In the genomic region with DNA sequence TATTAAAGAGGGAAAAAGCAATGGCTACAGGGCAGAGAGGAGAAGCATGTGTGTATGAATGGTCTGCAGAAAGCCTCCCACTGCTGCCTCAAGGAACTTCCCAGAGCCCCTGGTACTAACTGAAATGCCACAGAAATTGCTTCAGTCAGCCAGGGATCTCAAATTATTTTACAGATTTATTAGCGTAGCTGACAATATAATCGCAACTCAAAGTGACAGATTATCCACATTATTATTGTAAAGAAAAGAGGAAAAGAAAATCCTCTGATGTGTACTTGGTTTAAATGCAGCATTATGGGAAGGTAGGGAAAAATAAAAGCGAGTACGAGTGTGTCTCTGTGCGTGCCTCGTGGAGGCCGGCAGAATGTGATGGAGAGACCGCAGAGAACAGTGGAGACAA, we compare ENCODE assay signal across 21 cellular contexts.
DNase-seq lines count a peak whose midpoint lies in the region; ATAC-seq, FAIRE-seq and TF ChIP-seq lines count a peak whose summit lies in the region.
"Had no signal": no experiment of that assay in that cellular context is flagged by ENCODE, and none has a peak within 500 bp of the region (broad histone marks: within the 10 kb centered on the region; RNA-seq: fewer than 3 reads in every experiment).

No MANE protein-coding gene starts in this region.

- dilution Hi-C loops in keratinocyte (cut with MboI; ENCODE audit: extremely low pct_ligation_motif_present, low sequenced_read_pairs) = no loop called here

- H3K79me2 ChIP-seq in keratinocyte (ENCODE audit: control insufficient read depth, insufficient read depth, low read length) = no peaks in the 10 kb centered on the region

- CTCF ChIA-PET in WTC11 (lab: Charles Lee) = interaction anchor here (1.7 kb wide), 1 partner anchor 15 kb away, joined by 4 read pairs; no protein-coding TSS in a partner anchor
- CTCF ChIA-PET in CD8-positive, alpha-beta T cell (lab: Charles Lee) = interaction anchor here (0.9 kb wide), 1 partner anchor 38 kb away, joined by 3 read pairs; no protein-coding TSS in a partner anchor

- TF ChIP-seq CTCF in WTC11 (IDR thresholded peaks at IDR 0.05) (no peak), keratinocyte (optimal IDR thresholded peaks at IDR 0.05 in 1 of 3, IDR thresholded peaks at IDR 0.05 in 1 of 3, conservative IDR thresholded peaks at IDR 0.05 in 1 of 3; ENCODE audit: extremely low read depth in 1 of 3, insufficient read depth in 2 of 3, low read length in 3 of 3) (no peak), progenitor cell of endocrine pancreas (IDR thresholded peaks at IDR 0.05; ENCODE audit: unreplicated experiment) (no peak), left lung (IDR thresholded peaks at IDR 0.05) (no peak)
- TF ChIP-seq CTCF in CD8-positive, alpha-beta T cell (IDR thresholded peaks at IDR 0.05) = no peak

- peak overlapping the region; percentile 48; the same call in 1 of the 2 replicates for H3K27ac Mint-ChIP-seq in WTC11
- H3K27ac Mint-ChIP-seq in progenitor cell of endocrine pancreas = peak overlapping the region; percentile 38
- H3K27ac Mint-ChIP-seq in CD8-positive, alpha-beta T cell = no peak overlapping the region
- H3K27ac Mint-ChIP-seq: activated naive CD8-positive, alpha-beta T cell treated with anti-CD3 and anti-CD28 coated beads for 36 hours; activated T-helper 17 cell treated with anti-CD3 and anti-CD28 coated beads, Interleukin-2, amount 50 U/mL, for 72 hours had no signal

- no peaks in the 10 kb centered on the region for H4K20me1 ChIP-seq in BLaER1 treated with 17β-estradiol and CSF1 and Interleukin-3, amounts not matched to agents 10 nM and 100 nM
- no peaks in the 10 kb centered on the region for H4K20me1 ChIP-seq in keratinocyte (ENCODE audit: control insufficient read depth, extremely low read depth, insufficient read depth, low read length)

- H3K4me1 ChIP-seq in BLaER1 treated with 17β-estradiol and CSF1 and Interleukin-3, amounts not matched to agents 10 nM and 100 nM = peaks cover 12 to 51% (median 45%) of the 10 kb centered on the region in 10 experiments
- peaks cover 12% of the 10 kb centered on the region for H3K4me1 ChIP-seq in keratinocyte (ENCODE audit: control insufficient read depth, extremely low read depth, insufficient read depth, low read length)
- H3K4me1 ChIP-seq in CD8-positive, alpha-beta T cell (ENCODE audit: insufficient read depth, low read length) = no peaks in the 10 kb centered on the region
- H3K4me1 ChIP-seq in left lung = peaks cover 0 to 3% of the 10 kb centered on the region in 2 donors
- H3K4me1 ChIP-seq: vagina had no signal

- H3K9me1 ChIP-seq in keratinocyte (ENCODE audit: control insufficient read depth, extremely low read depth, insufficient read depth, low read length) = no peaks in the 10 kb centered on the region

- no peak for DNase-seq in WTC11 (ENCODE audit: low spot score)
- DNase-seq in keratinocyte (ENCODE audit: low read depth, low spot score) = no peak
- no peak for DNase-seq in progenitor cell of endocrine pancreas (ENCODE audit: low spot score, unreplicated experiment)
- no peak for DNase-seq in CD8-positive, alpha-beta T cell
- no peak for DNase-seq in left lung
- DNase-seq in HK-2 (ENCODE audit: unreplicated experiment) = no peak
- DNase-seq: activated CD4-positive, CD25-positive, alpha-beta regulatory T cell; activated naive CD8-positive, alpha-beta T cell treated with anti-CD3 and anti-CD28 coated beads for 36 hours; mucosa of descending colon; NCI-H1694; NCI-H748 treated with DMSO at 0.1 percent for 48 hours; small intestine; stimulated activated CD4-positive, alpha-beta T cell treated with anti-CD3 and anti-CD28 coated beads, Interleukin-4, amount 100 ng/mL, for 24 hours; stomach had no signal

- POLR2A ChIA-PET in WTC11 (lab: Charles Lee) = no interaction called here
- POLR2A ChIA-PET in CD8-positive, alpha-beta T cell (lab: Charles Lee) = no interaction called here

- no peaks in the 10 kb centered on the region for H3K4me1 Mint-ChIP-seq in WTC11
- H3K4me1 Mint-ChIP-seq in progenitor cell of endocrine pancreas (ENCODE audit: low read depth) = no peaks in the 10 kb centered on the region
- no peaks in the 10 kb centered on the region for H3K4me1 Mint-ChIP-seq in CD8-positive, alpha-beta T cell (ENCODE audit: low read depth)
- H3K4me1 Mint-ChIP-seq: activated T-helper 17 cell treated with anti-CD3 and anti-CD28 coated beads, Interleukin-2, amount 50 U/mL, for 72 hours had no signal

- H3K4me3 Mint-ChIP-seq in WTC11 (no peak overlapping the region), progenitor cell of endocrine pancreas (ENCODE audit: low read depth) (no peak overlapping the region)
- no peak overlapping the region for H3K4me3 Mint-ChIP-seq in CD8-positive, alpha-beta T cell
- H3K4me3 Mint-ChIP-seq: activated naive CD8-positive, alpha-beta T cell treated with anti-CD3 and anti-CD28 coated beads for 36 hours; activated T-helper 17 cell treated with anti-CD3 and anti-CD28 coated beads, Interleukin-2, amount 50 U/mL, for 72 hours had no signal

- H3K27me3 Mint-ChIP-seq in WTC11 (ENCODE audit: low read depth) (no peaks in the 10 kb centered on the region), progenitor cell of endocrine pancreas (no peaks in the 10 kb centered on the region)
- no peaks in the 10 kb centered on the region for H3K27me3 Mint-ChIP-seq in CD8-positive, alpha-beta T cell (ENCODE audit: low read depth)
- H3K27me3 Mint-ChIP-seq: activated naive CD8-positive, alpha-beta T cell treated with anti-CD3 and anti-CD28 coated beads for 36 hours; activated T-helper 17 cell treated with anti-CD3 and anti-CD28 coated beads, Interleukin-2, amount 50 U/mL, for 72 hours had no signal

- H3K9ac ChIP-seq in BLaER1 treated with 17β-estradiol and CSF1 and Interleukin-3, amounts not matched to agents 10 nM and 100 nM = no peak overlapping the region
- no peak overlapping the region for H3K9ac ChIP-seq in keratinocyte (ENCODE audit: control insufficient read depth, extremely low read depth, insufficient read depth, low read length)

- H3K27ac ChIP-seq in BLaER1 treated with 17β-estradiol and CSF1 and Interleukin-3, amounts not matched to agents 10 nM and 100 nM = peak overlapping the region in 2 of 11 experiments; percentile 4 to 26; a peak in 2 of 22 replicates
- H3K27ac ChIP-seq in keratinocyte (ENCODE audit: control insufficient read depth, insufficient read depth, low read length) = peak overlapping the region; percentile 10
- H3K27ac ChIP-seq in CD8-positive, alpha-beta T cell (ENCODE audit: low read depth, low read length) = no peak overlapping the region
- H3K27ac ChIP-seq in left lung = peak overlapping the region in 1 of 2 donors; percentile 48
- H3K27ac ChIP-seq: C4-2B, stomach, vagina had no signal

- H3K9me3 Mint-ChIP-seq in WTC11 (peaks cover 6% of the 10 kb centered on the region; the same call in 1 of the 2 replicates), progenitor cell of endocrine pancreas (ENCODE audit: low read depth) (peaks cover 10% of the 10 kb centered on the region)
- H3K9me3 Mint-ChIP-seq in CD8-positive, alpha-beta T cell = peaks cover 7% of the 10 kb centered on the region

- peak overlapping the region; percentile 38 to 89 (median 76) for H3K4me2 ChIP-seq in BLaER1 treated with 17β-estradiol and CSF1 and Interleukin-3, amounts not matched to agents 10 nM and 100 nM
- peak overlapping the region; percentile 49 for H3K4me2 ChIP-seq in keratinocyte (ENCODE audit: control insufficient read depth, extremely low read depth, insufficient read depth, low read depth, low read length)
- H3K4me2 ChIP-seq: A549 had no signal

- no peak for ATAC-seq in WTC11
- no peak for ATAC-seq in CD8-positive, alpha-beta T cell
- no peak for ATAC-seq in left lung
- no peak for ATAC-seq in GM21786 (IDR thresholded peaks at IDR 0.05; ENCODE audit: unreplicated experiment)

- H3K36me3 ChIP-seq in BLaER1 treated with 17β-estradiol and CSF1 and Interleukin-3, amounts not matched to agents 10 nM and 100 nM = 0 out of 22 replicates have a peak, but pooled peaks cover 0 to 6% (median 0%) of the 10 kb centered on the region in 11 experiments
- H3K36me3 ChIP-seq in keratinocyte (ENCODE audit: control insufficient read depth in 2 of 2, extremely low read depth in 1 of 2, insufficient read depth in 2 of 2, low read length in 2 of 2) (peaks cover 0 to 4% of the 10 kb centered on the region in 2 experiments), left lung (peaks cover 0 to 24% of the 10 kb centered on the region in 2 donors)
- H3K36me3 ChIP-seq in CD8-positive, alpha-beta T cell (ENCODE audit: insufficient read depth, low read length) = peaks cover 13% of the 10 kb centered on the region
- H3K36me3 ChIP-seq: HAP-1 had no signal

- no peaks in the 10 kb centered on the region for H3K27me3 ChIP-seq in BLaER1 treated with 17β-estradiol and CSF1 and Interleukin-3, amounts not matched to agents 10 nM and 100 nM
- H3K27me3 ChIP-seq in keratinocyte (ENCODE audit: control insufficient read depth, extremely low read depth, insufficient read depth, low read length) (no peaks in the 10 kb centered on the region), left lung (no peaks in the 10 kb centered on the region)
- H3K27me3 ChIP-seq in CD8-positive, alpha-beta T cell (ENCODE audit: insufficient read depth, low read length) = no peaks in the 10 kb centered on the region
- H3K27me3 ChIP-seq: stomach, vagina had no signal

- no peak for FAIRE-seq in keratinocyte (lab: Jason Lieb, UNC)
- FAIRE-seq: A549, small intestine had no signal

- peaks cover 0 to 4% (median 0%) of the 10 kb centered on the region in 11 experiments; a peak in 3 of 22 replicates for H3K9me3 ChIP-seq in BLaER1 treated with 17β-estradiol and CSF1 and Interleukin-3, amounts not matched to agents 10 nM and 100 nM (replicated peaks in 1 of 11)
- H3K9me3 ChIP-seq in keratinocyte (ENCODE audit: control insufficient read depth, low read depth, low read length) (no peaks in the 10 kb centered on the region), left lung (peaks cover 0 to 5% of the 10 kb centered on the region in 2 donors)
- no peaks in the 10 kb centered on the region for H3K9me3 ChIP-seq in CD8-positive, alpha-beta T cell (ENCODE audit: low read length)
- H3K9me3 ChIP-seq: A549, HAP-1, vagina had no signal

- H3K4me3 ChIP-seq in BLaER1 treated with 17β-estradiol and CSF1 and Interleukin-3, amounts not matched to agents 10 nM and 100 nM = no peak overlapping the region
- H3K4me3 ChIP-seq in keratinocyte (ENCODE audit: control insufficient read depth in 2 of 3, extremely low read depth in 1 of 3, insufficient read depth in 2 of 3, low read depth in 1 of 3, low read length in 3 of 3) (no peak overlapping the region), left lung (no peak overlapping the region)
- no peak overlapping the region for H3K4me3 ChIP-seq in CD8-positive, alpha-beta T cell (ENCODE audit: low read depth, low read length)
- H3K4me3 ChIP-seq: A549, HAP-1, mucosa of descending colon, stomach, vagina had no signal

- intact Hi-C loops in CD8-positive, alpha-beta T cell (cut with DNase I, micrococcal nuclease) = no loop called here
- intact Hi-C loops in left lung (cut with DNase I) = no loop called here

- H2AFZ ChIP-seq in keratinocyte (ENCODE audit: control insufficient read depth, low read length) = no peak overlapping the region

- H3K36me3 Mint-ChIP-seq in WTC11 (peaks cover 25% of the 10 kb centered on the region), progenitor cell of endocrine pancreas (ENCODE audit: insufficient read depth) (peaks cover 30% of the 10 kb centered on the region)
- peaks cover 95% of the 10 kb centered on the region for H3K36me3 Mint-ChIP-seq in CD8-positive, alpha-beta T cell

TF ChIP-seq in WTC11, 78 proteins besides CTCF, POLR2A, EP300 and RAD21 (continues in another document):
- no peak for TF ChIP-seq JUN (CRISPR knock-in tag; IDR thresholded peaks at IDR 0.05)
